1 cellular context compared by ENCODE assay signal in the genomic region with DNA sequence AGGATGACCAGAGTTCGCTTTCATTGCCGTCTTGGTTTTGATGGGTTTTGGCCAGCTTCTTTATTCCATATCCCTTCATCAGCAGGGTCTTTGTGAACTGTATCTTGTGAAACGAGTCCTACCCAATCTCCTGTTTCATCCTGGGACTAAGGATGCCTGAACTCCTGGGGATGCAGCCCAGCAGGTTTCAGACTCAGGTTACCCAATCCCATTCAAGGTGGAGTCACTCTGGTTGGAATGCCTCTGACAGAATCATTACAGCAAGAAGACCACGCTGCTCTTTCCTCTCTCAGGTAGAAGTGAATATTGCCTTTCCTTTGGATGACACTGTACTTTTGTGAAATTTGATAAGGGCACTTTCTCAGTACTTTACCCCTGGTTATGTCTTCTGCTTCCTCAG.
A peak's percentile ranks its signal among the peaks of the same experiment; 100 is the strongest.
TF ChIP-seq lines count a peak whose summit lies in the region.

No MANE protein-coding gene starts in this region.

TF ChIP-seq in WTC11, 78 proteins besides CTCF, POLR2A, EP300 and RAD21 (continued from another document):
- TF ChIP-seq ZNF423 (CRISPR knock-in tag; IDR thresholded peaks at IDR 0.05) (0 out of 2 replicates have a peak, but pooled peaks have one; percentile 8), JUN (CRISPR knock-in tag; IDR thresholded peaks at IDR 0.05) (no peak)
- TF ChIP-seq, protein P1, sequence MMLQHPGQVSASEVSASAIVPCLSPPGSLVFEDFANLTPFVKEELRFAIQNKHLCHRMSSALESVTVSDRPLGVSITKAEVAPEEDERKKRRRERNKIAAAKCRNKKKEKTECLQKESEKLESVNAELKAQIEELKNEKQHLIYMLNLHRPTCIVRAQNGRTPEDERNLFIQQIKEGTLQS (CRISPR knock-in tag; conservative IDR thresholded peaks at IDR 0.05) = no peak
- TF ChIP-seq, protein P2, sequence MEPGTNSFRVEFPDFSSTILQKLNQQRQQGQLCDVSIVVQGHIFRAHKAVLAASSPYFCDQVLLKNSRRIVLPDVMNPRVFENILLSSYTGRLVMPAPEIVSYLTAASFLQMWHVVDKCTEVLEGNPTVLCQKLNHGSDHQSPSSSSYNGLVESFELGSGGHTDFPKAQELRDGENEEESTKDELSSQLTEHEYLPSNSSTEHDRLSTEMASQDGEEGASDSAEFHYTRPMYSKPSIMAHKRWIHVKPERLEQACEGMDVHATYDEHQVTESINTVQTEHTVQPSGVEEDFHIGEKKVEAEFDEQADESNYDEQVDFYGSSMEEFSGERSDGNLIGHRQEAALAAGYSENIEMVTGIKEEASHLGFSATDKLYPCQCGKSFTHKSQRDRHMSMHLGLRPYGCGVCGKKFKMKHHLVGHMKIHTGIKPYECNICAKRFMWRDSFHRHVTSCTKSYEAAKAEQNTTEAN (CRISPR knock-in tag; IDR thresholded peaks at IDR 0.05) = no peak
- TF ChIP-seq, protein P3, sequence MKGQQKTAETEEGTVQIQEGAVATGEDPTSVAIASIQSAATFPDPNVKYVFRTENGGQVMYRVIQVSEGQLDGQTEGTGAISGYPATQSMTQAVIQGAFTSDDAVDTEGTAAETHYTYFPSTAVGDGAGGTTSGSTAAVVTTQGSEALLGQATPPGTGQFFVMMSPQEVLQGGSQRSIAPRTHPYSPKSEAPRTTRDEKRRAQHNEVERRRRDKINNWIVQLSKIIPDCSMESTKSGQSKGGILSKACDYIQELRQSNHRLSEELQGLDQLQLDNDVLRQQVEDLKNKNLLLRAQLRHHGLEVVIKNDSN (CRISPR knock-in tag; IDR thresholded peaks at IDR 0.05) = no peak
